36 cellular contexts compared by ENCODE assay signal in genomic region chr13:22130254-22130653, GRCh38.
"Had no signal": no experiment of that assay in that cellular context is flagged by ENCODE, and none has a peak within 500 bp of the region (broad histone marks: within the 10 kb centered on the region; RNA-seq: fewer than 3 reads in every experiment).

No MANE protein-coding gene starts in this region.

- H3K4me3 Mint-ChIP-seq: activated B cell treated with CpG ODN at 0.5 μM for 24 hours; activated CD4-positive, alpha-beta memory T cell treated with anti-CD3 and anti-CD28 coated beads, Interleukin-2, amount 10 ng/mL, durations not matched to agents 7 days and 5 days; activated naive CD4-positive, alpha-beta T cell treated with anti-CD3 and anti-CD28 coated beads, Interleukin-2, amount 50 U/mL, for 24 hours; activated naive CD8-positive, alpha-beta T cell treated with anti-CD3 and anti-CD28 coated beads for 36 hours; activated naive CD8-positive, alpha-beta T cell treated with anti-CD3 and anti-CD28 coated beads, Interleukin-2, amount 50 U/mL, for 24 hours; activated T-cell treated with anti-CD3 and anti-CD28 coated beads, Interleukin-2, amount 50 U/mL, for 24 hours; activated T-cell treated with anti-CD3 and anti-CD28 coated beads, Interleukin-2, amount 50 U/mL, for 72 hours; brain; T-helper 17 cell; T-helper 2 cell treated with Interferon-gamma antibody and Interleukin-4, amounts not matched to agents 5 μg/mL and 100 μg/mL, for 36 hours had no signal

- H3K27me3 ChIP-seq: adrenal gland, cardiac muscle cell, colonic mucosa, esophagus squamous epithelium, gastroesophageal sphincter, heart right ventricle had no signal

- H3K4me1 ChIP-seq: adrenal gland, breast epithelium, colonic mucosa, gastroesophageal sphincter had no signal

- H3K4me3 ChIP-seq: adrenal gland, breast epithelium, cardiac muscle cell, colonic mucosa, esophagus squamous epithelium, gastroesophageal sphincter, heart right ventricle had no signal

- H3K27ac Mint-ChIP-seq: activated B cell treated with CpG ODN at 0.5 μM for 24 hours; activated CD4-positive, alpha-beta memory T cell treated with anti-CD3 and anti-CD28 coated beads, Interleukin-2, amount 10 ng/mL, durations not matched to agents 7 days and 5 days; activated naive CD4-positive, alpha-beta T cell treated with anti-CD3 and anti-CD28 coated beads, Interleukin-2, amount 50 U/mL, for 24 hours; activated naive CD8-positive, alpha-beta T cell treated with anti-CD3 and anti-CD28 coated beads, Interleukin-2, amount 50 U/mL, for 24 hours; activated T-cell treated with anti-CD3 and anti-CD28 coated beads, Interleukin-2, amount 50 U/mL, for 72 hours; brain; T-helper 17 cell; T-helper 2 cell treated with Interferon-gamma antibody and Interleukin-4, amounts not matched to agents 5 μg/mL and 100 μg/mL, for 36 hours had no signal

- H3K36me3 ChIP-seq: adrenal gland, breast epithelium, cardiac muscle cell, colonic mucosa, esophagus squamous epithelium, gastroesophageal sphincter, heart right ventricle, WERI-Rb-1 had no signal

- H3K9me3 Mint-ChIP-seq: activated naive CD4-positive, alpha-beta T cell treated with anti-CD3 and anti-CD28 coated beads, Interleukin-2, amount 50 U/mL, for 24 hours had no signal

- H3K36me3 Mint-ChIP-seq: brain had no signal

- ATAC-seq: activated CD4-positive, CD25-positive, alpha-beta regulatory T cell treated with anti-CD3 and anti-CD28 coated beads, Interleukin-2, amount 50 U/mL, for 24 hours; activated naive CD8-positive, alpha-beta T cell treated with anti-CD3 and anti-CD28 coated beads, Interleukin-2, amount 50 U/mL, for 24 hours; activated T-cell treated with anti-CD3 and anti-CD28 coated beads, Interleukin-2, amount 50 U/mL, for 72 hours; gastroesophageal sphincter; heart right ventricle; T-helper 17 cell had no signal

- H3K27ac ChIP-seq: adrenal gland, breast epithelium, cardiac muscle cell, colonic mucosa, epithelial cell of prostate, esophagus squamous epithelium, gastroesophageal sphincter, heart right ventricle, WERI-Rb-1 had no signal

- H3K9me3 ChIP-seq: adrenal gland, colonic mucosa, esophagus squamous epithelium had no signal

- H3K27me3 Mint-ChIP-seq: activated B cell treated with CpG ODN at 0.5 μM for 24 hours; activated CD4-positive, alpha-beta memory T cell treated with anti-CD3 and anti-CD28 coated beads, Interleukin-2, amount 10 ng/mL, durations not matched to agents 7 days and 5 days; activated naive CD4-positive, alpha-beta T cell treated with anti-CD3 and anti-CD28 coated beads, Interleukin-2, amount 50 U/mL, for 24 hours; activated naive CD8-positive, alpha-beta T cell treated with anti-CD3 and anti-CD28 coated beads for 36 hours; activated naive CD8-positive, alpha-beta T cell treated with anti-CD3 and anti-CD28 coated beads, Interleukin-2, amount 50 U/mL, for 24 hours; activated T-cell treated with anti-CD3 and anti-CD28 coated beads, Interleukin-2, amount 50 U/mL, for 24 hours; T-helper 17 cell had no signal

- DNase-seq: activated B cell treated with CpG ODN at 0.5 μM for 24 hours; activated CD4-positive, alpha-beta memory T cell treated with anti-CD3 and anti-CD28 coated beads, Interleukin-2, amount 10 ng/mL, durations not matched to agents 7 days and 5 days; activated CD4-positive, alpha-beta T cell treated with anti-CD3 and anti-CD28 coated beads for 48 hours; activated CD8-positive, alpha-beta memory T cell treated with anti-CD3 and anti-CD28 coated beads, Interleukin-2, amount 50 U/mL, for 48 hours; activated effector memory CD4-positive, alpha-beta T cell treated with Interleukin-2 at 50 U/mL for 16 hours; activated gamma-delta T cell treated with Interleukin-2 at 50 U/mL for 16 hours; activated naive CD4-positive, alpha-beta T cell treated with Interleukin-2 at 50 U/mL for 16 hours; activated naive CD8-positive, alpha-beta T cell treated with anti-CD3 and anti-CD28 coated beads for 36 hours; activated naive CD8-positive, alpha-beta T cell treated with anti-CD3 and anti-CD28 coated beads, Interleukin-2, amount 50 U/mL, for 24 hours; activated T-cell treated with anti-CD3 and anti-CD28 coated beads for 4 hours; activated T-cell treated with anti-CD3 and anti-CD28 coated beads, Interleukin-2, amount 50 U/mL, for 24 hours; activated T-cell treated with anti-CD3 and anti-CD28 coated beads, Interleukin-2, amount 50 U/mL, for 72 hours; adrenal gland; amygdala; aorta; central memory CD4-positive, alpha-beta T cell; cerebellar nuclear complex; colonic mucosa; effector CD8-positive, alpha-beta T cell; esophagus squamous epithelium; foreskin melanocyte; heart right ventricle; T-helper 1 cell; T-helper 17 cell; T1000; WERI-Rb-1 had no signal

- FAIRE-seq: endometrium, endothelial cell of umbilical vein had no signal
